ENCODE assay signal across 29 cellular contexts in genomic region chr18:53937037-53937436, GRCh38.
"Had no signal": no experiment of that assay in that cellular context is flagged by ENCODE, and none has a peak within 500 bp of the region (broad histone marks: within the 10 kb centered on the region; RNA-seq: fewer than 3 reads in every experiment).

No MANE protein-coding gene starts in this region.

- H3K27me3 Mint-ChIP-seq: activated CD4-positive, alpha-beta T cell treated with anti-CD3 and anti-CD28 coated beads, Interleukin-2, amount 10 ng/mL, durations not matched to agents 7 days and 5 days; activated naive CD8-positive, alpha-beta T cell treated with anti-CD3 and anti-CD28 coated beads, Interleukin-2, amount 10 ng/mL, durations not matched to agents 7 days and 5 days; brain; progenitor cell of endocrine pancreas had no signal

- ATAC-seq: activated T-cell treated with anti-CD3 and anti-CD28 coated beads, Interleukin-2, amount 50 U/mL, for 72 hours; left colon; right lobe of liver; stimulated activated naive CD8-positive, alpha-beta T cell treated with anti-CD3 and anti-CD28 coated beads, Interleukin-15, Interleukin-2, amounts not matched to agents 100 U/mL and 50 U/mL, for 24 hours had no signal

- H3K27ac ChIP-seq: ascending aorta, cardiac muscle cell, coronary artery, dorsolateral prefrontal cortex, neutrophil, ovary, right lobe of liver, testis, transverse colon had no signal

- H3K27ac Mint-ChIP-seq: activated CD4-positive, alpha-beta T cell treated with anti-CD3 and anti-CD28 coated beads, Interleukin-2, amount 10 ng/mL, durations not matched to agents 7 days and 5 days; activated naive CD4-positive, alpha-beta T cell treated with anti-CD3 and anti-CD28 coated beads for 36 hours; activated naive CD8-positive, alpha-beta T cell treated with anti-CD3 and anti-CD28 coated beads, Interleukin-2, amount 10 ng/mL, durations not matched to agents 7 days and 5 days; activated T-cell treated with anti-CD3 and anti-CD28 coated beads, Interleukin-2, amount 50 U/mL, for 72 hours; brain; nephron; progenitor cell of endocrine pancreas had no signal

- H3K36me3 Mint-ChIP-seq: activated naive CD8-positive, alpha-beta T cell treated with anti-CD3 and anti-CD28 coated beads, Interleukin-2, amount 10 ng/mL, durations not matched to agents 7 days and 5 days; brain had no signal

- DNase-seq: activated CD4-positive, alpha-beta T cell treated with anti-CD3 and anti-CD28 coated beads, Interleukin-2, amount 10 ng/mL, durations not matched to agents 7 days and 5 days; activated CD4-positive, CD25-positive, alpha-beta regulatory T cell treated with anti-CD3 and anti-CD28 coated beads, Interleukin-2, amount 50 U/mL, for 72 hours; activated effector memory CD4-positive, alpha-beta T cell treated with anti-CD3 and anti-CD28 coated beads, Interleukin-2, amount 50 U/mL, for 16 hours; activated naive CD4-positive, alpha-beta T cell treated with anti-CD3 and anti-CD28 coated beads for 36 hours; activated naive CD8-positive, alpha-beta T cell treated with anti-CD3 and anti-CD28 coated beads, Interleukin-2, amount 10 ng/mL, durations not matched to agents 7 days and 5 days; activated T-cell treated with anti-CD3 and anti-CD28 coated beads for 4 hours; activated T-cell treated with anti-CD3 and anti-CD28 coated beads, Interleukin-2, amount 50 U/mL, for 72 hours; dorsolateral prefrontal cortex; effector memory CD4-positive, alpha-beta T cell; erythroblast; head of caudate nucleus; hippocampal formation; left colon; mammary epithelial cell; ovary; right lobe of liver; stimulated activated CD4-positive, alpha-beta T cell treated with anti-CD3 and anti-CD28 coated beads, Interleukin-12 subunit alpha, Interleukin-12 subunit beta, amount 100 ng/mL, for 4 hours; stimulated activated CD4-positive, alpha-beta T cell treated with anti-CD3 and anti-CD28 coated beads, Interleukin-4, amount 100 ng/mL, for 1 hour; stimulated activated naive CD8-positive, alpha-beta T cell treated with anti-CD3 and anti-CD28 coated beads, Interleukin-15, Interleukin-2, amounts not matched to agents 100 U/mL and 50 U/mL, for 24 hours; T1000; testis; transverse colon had no signal

- H3K36me3 ChIP-seq: ascending aorta, cardiac muscle cell, neutrophil, ovary, right lobe of liver, transverse colon had no signal

- H3K9me3 ChIP-seq: ascending aorta, neutrophil, ovary, right lobe of liver, testis, transverse colon had no signal

- H3K27me3 ChIP-seq: ascending aorta, cardiac muscle cell, dorsolateral prefrontal cortex, neutrophil, ovary, right lobe of liver, testis, transverse colon had no signal

- H3K4me3 Mint-ChIP-seq: activated CD4-positive, alpha-beta T cell treated with anti-CD3 and anti-CD28 coated beads, Interleukin-2, amount 10 ng/mL, durations not matched to agents 7 days and 5 days; activated naive CD4-positive, alpha-beta T cell treated with anti-CD3 and anti-CD28 coated beads for 36 hours; activated naive CD8-positive, alpha-beta T cell treated with anti-CD3 and anti-CD28 coated beads, Interleukin-2, amount 10 ng/mL, durations not matched to agents 7 days and 5 days; activated T-cell treated with anti-CD3 and anti-CD28 coated beads, Interleukin-2, amount 50 U/mL, for 72 hours; brain; nephron had no signal

- H3K9me3 Mint-ChIP-seq: activated naive CD4-positive, alpha-beta T cell treated with anti-CD3 and anti-CD28 coated beads for 36 hours; activated naive CD8-positive, alpha-beta T cell treated with anti-CD3 and anti-CD28 coated beads, Interleukin-2, amount 10 ng/mL, durations not matched to agents 7 days and 5 days had no signal

- H3K4me1 ChIP-seq: ascending aorta, right lobe of liver, testis, transverse colon had no signal

- H3K4me3 ChIP-seq: ascending aorta, cardiac muscle cell, coronary artery, dorsolateral prefrontal cortex, ovary, right lobe of liver, testis, transverse colon had no signal

- H3K4me1 Mint-ChIP-seq: activated naive CD8-positive, alpha-beta T cell treated with anti-CD3 and anti-CD28 coated beads, Interleukin-2, amount 10 ng/mL, durations not matched to agents 7 days and 5 days; brain; nephron had no signal
